In genomic region chr14:100726467-100726811, GRCh38 we compare ENCODE assay signal across 24 cellular contexts. TPM values are rescaled to one million over a fixed set of nuclear protein-coding genes. Genes with fewer than 3 reads are reported as not detected.
DNase-seq lines count a peak whose midpoint lies in the region; ATAC-seq and TF ChIP-seq lines count a peak whose summit lies in the region.
"Had no signal": no experiment of that assay in that cellular context is flagged by ENCODE, and none has a peak within 500 bp of the region (broad histone marks: within the 10 kb centered on the region; RNA-seq: fewer than 3 reads in every experiment).

No MANE protein-coding gene starts in this region.

- H3K4me1 ChIP-seq in CD8-positive, alpha-beta memory T cell (ENCODE audit: insufficient read depth, low read length), result no peaks in the 10 kb centered on the region
- H3K4me1 ChIP-seq in HUES6 (ENCODE audit: control insufficient read depth, insufficient read depth, low read length) (peaks cover 17% of the 10 kb centered on the region), hepatocyte (ENCODE audit: insufficient read depth) (peaks cover 20% of the 10 kb centered on the region), OCI-LY7 (ENCODE audit: insufficient read depth, low read length, poor library complexity, severe bottlenecking) (no peaks in the 10 kb centered on the region), gastrocnemius medialis (no peaks in the 10 kb centered on the region)
- H3K4me1 ChIP-seq: ascending aorta, psoas muscle had no signal

- H2AFZ ChIP-seq in hepatocyte (no peak overlapping the region), neural cell (ENCODE audit: low read depth, low read length) (no peak overlapping the region), OCI-LY7 (ENCODE audit: low read length) (no peak overlapping the region)

- CTCF ChIA-PET in CD8-positive, alpha-beta memory T cell (lab: Charles Lee), result no interaction called here
- CTCF ChIA-PET in OCI-LY7 (lab: Charles Lee; ENCODE audit: unreplicated experiment), result no interaction called here

- ATAC-seq in gastrocnemius medialis, result no peak
- ATAC-seq: CD8-positive, alpha-beta T cell; HCT116; PC-3; psoas muscle; stimulated activated memory B cell treated with anti-CD40 and anti-IgM and Interleukin-4, amounts not matched to agents 10 μg/mL and 1 μg/mL and 100 μg/mL, for 72 hours had no signal

- H3K4me2 ChIP-seq in hepatocyte (peak overlapping the region; percentile 79), neural cell (ENCODE audit: low read length) (no peak overlapping the region), OCI-LY7 (ENCODE audit: low read length) (no peak overlapping the region)

- H3K36me3 Mint-ChIP-seq in CD8-positive, alpha-beta memory T cell, result no peaks in the 10 kb centered on the region
- H3K36me3 Mint-ChIP-seq: activated naive CD4-positive, alpha-beta T cell treated with anti-CD3 and anti-CD28 coated beads, Interleukin-2, amount 50 U/mL, for 24 hours; CD8-positive, alpha-beta T cell; stimulated activated memory B cell treated with anti-CD40 and anti-IgM and Interleukin-4, amounts not matched to agents 10 μg/mL and 1 μg/mL and 100 μg/mL, for 72 hours had no signal

- H3K9ac ChIP-seq in HUES6 (ENCODE audit: low read length), result no peak overlapping the region
- H3K9ac ChIP-seq in neural cell (ENCODE audit: low read length), result peak overlapping the region; percentile 44

- no TSS peak for BruUV-seq in OCI-LY7 (replicated peaks; lab: Mats Ljungman, UMichigan)

- H3K9me2 ChIP-seq in hepatocyte (replicated peaks; ENCODE audit: insufficient read depth), result no peaks in the 10 kb centered on the region
- no peaks in the 10 kb centered on the region for H3K9me2 ChIP-seq in neural cell (ENCODE audit: insufficient read depth, low read length)
- no peaks in the 10 kb centered on the region for H3K9me2 ChIP-seq in OCI-LY7 (ENCODE audit: insufficient read depth, low read length)

- peak overlapping the region; percentile 24 for H3K27ac ChIP-seq in CD8-positive, alpha-beta memory T cell (ENCODE audit: low read depth, low read length)
- H3K27ac ChIP-seq in HUES6 (ENCODE audit: low read depth, low read length), result no peak overlapping the region
- no peak overlapping the region for H3K27ac ChIP-seq in hepatocyte
- H3K27ac ChIP-seq in neural cell (ENCODE audit: low read length), result peak overlapping the region; percentile 16
- H3K27ac ChIP-seq in OCI-LY7 (ENCODE audit: low read depth, low read length, poor library complexity, severe bottlenecking), result no peak overlapping the region
- H3K27ac ChIP-seq in gastrocnemius medialis, result no peak overlapping the region
- H3K27ac ChIP-seq: ascending aorta, psoas muscle, skin epidermis had no signal

- no peaks in the 10 kb centered on the region for H3K36me3 ChIP-seq in CD8-positive, alpha-beta memory T cell (ENCODE audit: insufficient read depth, low read length)
- no peaks in the 10 kb centered on the region for H3K36me3 ChIP-seq in HUES6 (ENCODE audit: control insufficient read depth, insufficient read depth, low read length)
- no peaks in the 10 kb centered on the region for H3K36me3 ChIP-seq in hepatocyte (replicated peaks; ENCODE audit: insufficient read depth, low read depth)
- H3K36me3 ChIP-seq in neural cell (ENCODE audit: insufficient read depth, low read length), result no peaks in the 10 kb centered on the region
- H3K36me3 ChIP-seq in OCI-LY7 (ENCODE audit: insufficient read depth, low read length), result no peaks in the 10 kb centered on the region
- no peaks in the 10 kb centered on the region for H3K36me3 ChIP-seq in gastrocnemius medialis
- H3K36me3 ChIP-seq: ascending aorta had no signal

- H3K9me3 Mint-ChIP-seq in CD8-positive, alpha-beta memory T cell, result no peaks in the 10 kb centered on the region
- H3K9me3 Mint-ChIP-seq: activated naive CD4-positive, alpha-beta T cell treated with anti-CD3 and anti-CD28 coated beads, Interleukin-2, amount 50 U/mL, for 24 hours; CD8-positive, alpha-beta T cell had no signal

- no peaks in the 10 kb centered on the region for H3F3A ChIP-seq in neural cell (ENCODE audit: insufficient read depth, low read length, poor library complexity, severe bottlenecking)

- TF ChIP-seq POLR2A in gastrocnemius medialis (IDR thresholded peaks at IDR 0.05), result no peak

- TF ChIP-seq EP300 in neural cell (conservative IDR thresholded peaks at IDR 0.05; ENCODE audit: poor library complexity, severe bottlenecking), result no peak

- H3K9me3 ChIP-seq in CD8-positive, alpha-beta memory T cell (ENCODE audit: low read length), result no peaks in the 10 kb centered on the region
- H3K9me3 ChIP-seq in HUES6 (ENCODE audit: control insufficient read depth, insufficient read depth, low read depth, low read length) (no peaks in the 10 kb centered on the region), hepatocyte (ENCODE audit: low read depth) (no peaks in the 10 kb centered on the region), neural cell (ENCODE audit: low read length) (no peaks in the 10 kb centered on the region), OCI-LY7 (ENCODE audit: low read length) (no peaks in the 10 kb centered on the region), gastrocnemius medialis (no peaks in the 10 kb centered on the region)
- H3K9me3 ChIP-seq: ascending aorta, psoas muscle had no signal

- peaks cover 21 to 49% of the 10 kb centered on the region in 2 donors for H3K27me3 Mint-ChIP-seq in CD8-positive, alpha-beta memory T cell

- in situ Hi-C loops in GM13977 (cut with MboI; ENCODE audit: low pct_unique_long_range_greater_than_20kb, low sequenced_read_pairs, unreplicated experiment) (no loop called here), gastrocnemius medialis (cut with MboI; ENCODE audit: low sequenced_read_pairs in 4 of 4) (no loop called here)

- H3K27me3 ChIP-seq in CD8-positive, alpha-beta memory T cell (ENCODE audit: insufficient read depth, low read length, poor library complexity, severe bottlenecking), result no peaks in the 10 kb centered on the region
- H3K27me3 ChIP-seq in HUES6 (ENCODE audit: control insufficient read depth, insufficient read depth, low read length), result peaks cover 81% of the 10 kb centered on the region
- peaks cover 33% of the 10 kb centered on the region for H3K27me3 ChIP-seq in hepatocyte
- no peaks in the 10 kb centered on the region for H3K27me3 ChIP-seq in neural cell (ENCODE audit: insufficient read depth, low read depth, low read length)
- H3K27me3 ChIP-seq in gastrocnemius medialis, result peaks cover 24 to 37% (median 30%) of the 10 kb centered on the region in 3 donors

- peaks cover 32% of the 10 kb centered on the region for H3K79me2 ChIP-seq in hepatocyte
- H3K79me2 ChIP-seq in neural cell (replicated peaks; ENCODE audit: insufficient read depth, low read length), result peaks cover 48% of the 10 kb centered on the region
- no peaks in the 10 kb centered on the region for H3K79me2 ChIP-seq in OCI-LY7 (ENCODE audit: insufficient read depth, low read depth, low read length)

- TF ChIP-seq CTCF in hepatocyte (IDR thresholded peaks at IDR 0.05; ENCODE audit: poor library complexity), result no peak
- TF ChIP-seq CTCF in neural cell (IDR thresholded peaks at IDR 0.05; ENCODE audit: poor library complexity, severe bottlenecking), result no peak
- no peak for TF ChIP-seq CTCF in OCI-LY7 (conservative IDR thresholded peaks at IDR 0.05; ENCODE audit: low read length)
- TF ChIP-seq CTCF in GM13977 (IDR thresholded peaks at IDR 0.05; ENCODE audit: extremely low read depth, insufficient read depth, missing control alignments), result no peak
- no peak for TF ChIP-seq CTCF in gastrocnemius medialis (IDR thresholded peaks at IDR 0.05 in 4 of 5, conservative IDR thresholded peaks at IDR 0.05 in 1 of 5)

- no peaks in the 10 kb centered on the region for H3K4me1 Mint-ChIP-seq in CD8-positive, alpha-beta memory T cell
- H3K4me1 Mint-ChIP-seq: activated naive CD4-positive, alpha-beta T cell treated with anti-CD3 and anti-CD28 coated beads, Interleukin-2, amount 50 U/mL, for 24 hours; stimulated activated memory B cell treated with anti-CD40 and anti-IgM and Interleukin-4, amounts not matched to agents 10 μg/mL and 1 μg/mL and 100 μg/mL, for 72 hours had no signal

- no peak overlapping the region for H3K4me3 Mint-ChIP-seq in CD8-positive, alpha-beta memory T cell
- H3K4me3 Mint-ChIP-seq: activated naive CD4-positive, alpha-beta T cell treated with anti-CD3 and anti-CD28 coated beads, Interleukin-2, amount 50 U/mL, for 24 hours; CD8-positive, alpha-beta T cell; stimulated activated memory B cell treated with anti-CD40 and anti-IgM and Interleukin-4, amounts not matched to agents 10 μg/mL and 1 μg/mL and 100 μg/mL, for 72 hours had no signal

- POLR2A ChIA-PET in CD8-positive, alpha-beta memory T cell (lab: Charles Lee), result no interaction called here
- POLR2A ChIA-PET in OCI-LY7 (lab: Charles Lee), result no interaction called here

- WGBS in hepatocyte (ENCODE audit: low lambda C conversion rate, missing lambda C conversion rate), result 39% methylated on average over 22 of the region's 34 CpGs

- intact Hi-C loops in OCI-LY7 (cut with micrococcal nuclease; ENCODE audit: unreplicated experiment), result no loop called here
- intact Hi-C loops in gastrocnemius medialis (cut with DNase I; ENCODE audit: low total_unique reads), result no loop called here

- no peak for DNase-seq in CD8-positive, alpha-beta memory T cell
- DNase-seq in hepatocyte (ENCODE audit: low spot score) (no peak), OCI-LY7 (ENCODE audit: low spot score) (no peak), activated T-cell treated with anti-CD3 and anti-CD28 coated beads for 4 hours (no peak), GM13977 (ENCODE audit: low spot score) (no peak), gastrocnemius medialis (no peak)
- DNase-seq: activated CD4-positive, alpha-beta T cell treated with anti-CD3 and anti-CD28 coated beads for 1 hour; CD8-positive, alpha-beta T cell; central memory CD4-positive, alpha-beta T cell; erythroblast; foreskin fibroblast; midbrain; NCI-H187; NCI-H226; PC-3; SHP77 treated with DMSO at 0.1 percent for 48 hours had no signal

- H3K4me3 ChIP-seq in CD8-positive, alpha-beta memory T cell (ENCODE audit: low read length), result no peak overlapping the region
- peak overlapping the region; percentile 52 for H3K4me3 ChIP-seq in HUES6 (ENCODE audit: low read depth, low read length)
- H3K4me3 ChIP-seq in hepatocyte, result no peak overlapping the region
- peak overlapping the region; percentile 60 for H3K4me3 ChIP-seq in neural cell (ENCODE audit: low read length)
- no peak overlapping the region for H3K4me3 ChIP-seq in OCI-LY7 (ENCODE audit: low read depth, low read length, poor library complexity, severe bottlenecking)
- no peak overlapping the region for H3K4me3 ChIP-seq in gastrocnemius medialis
- H3K4me3 ChIP-seq: ascending aorta, skin epidermis had no signal

- H4K20me1 ChIP-seq in hepatocyte (ENCODE audit: insufficient read depth, poor library complexity, severe bottlenecking) (no peaks in the 10 kb centered on the region), neural cell (ENCODE audit: insufficient read depth) (no peaks in the 10 kb centered on the region), OCI-LY7 (ENCODE audit: insufficient read depth, low read length) (no peaks in the 10 kb centered on the region)

- no peak for TF ChIP-seq RAD21 in neural cell (conservative IDR thresholded peaks at IDR 0.05)

- H3K27ac Mint-ChIP-seq in CD8-positive, alpha-beta memory T cell, result no peak overlapping the region
- H3K27ac Mint-ChIP-seq: activated naive CD4-positive, alpha-beta T cell treated with anti-CD3 and anti-CD28 coated beads, Interleukin-2, amount 50 U/mL, for 24 hours; CD8-positive, alpha-beta T cell; stimulated activated memory B cell treated with anti-CD40 and anti-IgM and Interleukin-4, amounts not matched to agents 10 μg/mL and 1 μg/mL and 100 μg/mL, for 72 hours had no signal

RNA-seq across cellular contexts. Expression of gene DLK1, which starts 0.3 kb away (rescaled TPM):
- not detected for total RNA-seq in CD8-positive, alpha-beta memory T cell
- polyA plus RNA-seq in CD8-positive, alpha-beta memory T cell, result not detected
- total RNA-seq in hepatocyte (1,033 and 1,378 TPM in 2 replicates), OCI-LY7 (2022) (not detected in 2 replicates), gastrocnemius medialis (1 to 10 TPM in 3 of 4 donors, under 1 TPM in 1; 0.53 to 5.1 (median 3.5) TPM)
- polyA plus RNA-seq in hepatocyte (3,299 and 3,695 TPM in 2 replicates), neural cell (6.8 and 14.8 TPM in 2 replicates)
- 5.1 and 9.8 TPM in 2 replicates for polyA minus RNA-seq in neural cell
- not detected in 2 replicates for total RNA-seq in OCI-LY7 (2014; rRNA removed; shearing (Covaris generic))
- total RNA-seq: CD8-positive, alpha-beta T cell; PC-3 had no signal

Comparison
In these comparisons a context has a peak if more than half of its experiments do, and no peak if none do; other contexts are left out.
1. H3K27ac ChIP-seq: peak in CD8-positive, alpha-beta memory T cell (single experiment) and neural cell (single experiment); none in HUES6 (single experiment), hepatocyte (single experiment), OCI-LY7 (single experiment) and gastrocnemius medialis (0 of 4).
2. H3K4me3 ChIP-seq: peak in HUES6 (single experiment) and neural cell (single experiment); none in CD8-positive, alpha-beta memory T cell (single experiment), hepatocyte (single experiment), OCI-LY7 (single experiment) and gastrocnemius medialis (0 of 4).
3. RNA of gene DLK1, which starts 0.3 kb away (total RNA-seq): 1,033 to 1,378 TPM in hepatocyte; 0.53 to 5.1 TPM in gastrocnemius medialis, not detected in CD8-positive, alpha-beta memory T cell and not detected in OCI-LY7; every median in the first group is over 100 times any median in the second.